12 cellular contexts compared by ENCODE assay signal in genomic region chr18:59835656-59836379, GRCh38.
DNase-seq lines count a peak whose midpoint lies in the region; ATAC-seq and TF ChIP-seq lines count a peak whose summit lies in the region.
"Had no signal": no experiment of that assay in that cellular context is flagged by ENCODE, and none has a peak within 500 bp of the region (broad histone marks: within the 10 kb centered on the region; RNA-seq: fewer than 3 reads in every experiment).

No MANE protein-coding gene starts in this region.

- no peaks in the 10 kb centered on the region for H3F3A ChIP-seq in OCI-LY1 (ENCODE audit: insufficient read depth, low read length)

- TF ChIP-seq CTCF in OCI-LY1 (IDR thresholded peaks at IDR 0.05; ENCODE audit: low read length) (no peak), omental fat pad (IDR thresholded peaks at IDR 0.05) (no peak), GM20000 (IDR thresholded peaks at IDR 0.05; ENCODE audit: extremely low read depth, missing control alignments) (no peak)

- H3K9ac ChIP-seq in OCI-LY1 (ENCODE audit: low read length), result no peak overlapping the region

- H2AFZ ChIP-seq in OCI-LY1 (ENCODE audit: low read length), result no peak overlapping the region

- no peaks in the 10 kb centered on the region for H3K9me3 ChIP-seq in OCI-LY1 (ENCODE audit: low read length)

- H3K4me1 ChIP-seq in OCI-LY1 (ENCODE audit: insufficient read depth, low read length, severe bottlenecking), result peaks cover 35% of the 10 kb centered on the region

- no peaks in the 10 kb centered on the region for H4K20me1 ChIP-seq in OCI-LY1 (ENCODE audit: insufficient read depth, low read length)

- no peak for DNase-seq in omental fat pad (ENCODE audit: low spot score)
- DNase-seq in GM20000 (ENCODE audit: low spot score), result no peak
- no peak for DNase-seq in GM19238 (ENCODE audit: insufficient read length, low spot score)
- DNase-seq in activated CD4-positive, alpha-beta T cell treated with anti-CD3 and anti-CD28 coated beads for 4 hours, result no peak
- DNase-seq: activated T-cell treated with anti-CD3 and anti-CD28 coated beads, Interleukin-2, amount 50 U/mL, for 1 hour; NCI-H1092 treated with DMSO at 0.1 percent for 48 hours; retina had no signal

- H3K4me3 ChIP-seq in OCI-LY1 (ENCODE audit: low read depth, low read length, poor library complexity, severe bottlenecking), result no peak overlapping the region
- H3K4me3 ChIP-seq: lung had no signal

- no peaks in the 10 kb centered on the region for H3K36me3 ChIP-seq in OCI-LY1 (ENCODE audit: insufficient read depth, low read length)

- ATAC-seq in GM19025 (IDR thresholded peaks at IDR 0.05; ENCODE audit: low read depth, unreplicated experiment), result peak; percentile 35
- peak; percentile 20 for ATAC-seq in HG02885 (IDR thresholded peaks at IDR 0.05; ENCODE audit: poor library complexity, unreplicated experiment)
- peak; percentile 54 for ATAC-seq in omental fat pad (ENCODE audit: low FRiP score)
- ATAC-seq in HG03280 (IDR thresholded peaks at IDR 0.05; ENCODE audit: unreplicated experiment), result no peak

- no peak overlapping the region for H3K4me2 ChIP-seq in OCI-LY1 (ENCODE audit: low read length)

- no peaks in the 10 kb centered on the region for H3K79me2 ChIP-seq in OCI-LY1 (ENCODE audit: insufficient read depth, low read length)

- no peaks in the 10 kb centered on the region for H3K27me3 ChIP-seq in OCI-LY1 (ENCODE audit: insufficient read depth, low read length)

- no peaks in the 10 kb centered on the region for H3K9me2 ChIP-seq in OCI-LY1 (ENCODE audit: low read depth, low read length)

- peak overlapping the region; percentile 57 for H3K27ac ChIP-seq in OCI-LY1 (ENCODE audit: low read depth, low read length, poor library complexity, severe bottlenecking)
